ENCODE assay signal across 15 cellular contexts in genomic region chr15:92117301-92117731, GRCh38.
DNase-seq lines count a peak whose midpoint lies in the region; ATAC-seq and TF ChIP-seq lines count a peak whose summit lies in the region.
"Had no signal": no experiment of that assay in that cellular context is flagged by ENCODE, and none has a peak within 500 bp of the region (broad histone marks: within the 10 kb centered on the region; RNA-seq: fewer than 3 reads in every experiment).

No MANE protein-coding gene starts in this region.

- peaks cover 8% of the 10 kb centered on the region for H3K9me3 ChIP-seq in HUES6 (ENCODE audit: control insufficient read depth, insufficient read depth, low read depth, low read length)
- H3K9me3 ChIP-seq in prostate gland, result no peaks in the 10 kb centered on the region
- H3K9me3 ChIP-seq in PC-3 (ENCODE audit: low read length), result no peaks in the 10 kb centered on the region
- H3K9me3 ChIP-seq: mucosa of descending colon had no signal

- 15% methylated on average over 11 of the region's 11 CpGs for WGBS in prostate gland

- no peak for ATAC-seq in PC-3
- ATAC-seq: mucosa of descending colon had no signal

- H3F3A ChIP-seq in PC-3 (ENCODE audit: low read length, unreplicated experiment), result no peaks in the 10 kb centered on the region

- CTCF ChIA-PET in PC-3 (lab: Charles Lee), result no interaction called here

- peak overlapping the region; percentile 36 for H3K9ac ChIP-seq in HUES6 (ENCODE audit: low read length)
- no peak overlapping the region for H3K9ac ChIP-seq in PC-3 (ENCODE audit: low read length)

- POLR2A ChIA-PET in PC-3 (lab: Charles Lee; ENCODE audit: unreplicated experiment), result no interaction called here

- H3K27ac ChIP-seq in HUES6 (ENCODE audit: low read depth, low read length), result peak overlapping the region; percentile 61
- no peak overlapping the region for H3K27ac ChIP-seq in prostate gland
- no peak overlapping the region for H3K27ac ChIP-seq in PC-3 (ENCODE audit: low read length)

- no peak overlapping the region for H3K4me2 ChIP-seq in PC-3 (ENCODE audit: low read length)

- no peak overlapping the region for H2AFZ ChIP-seq in PC-3 (ENCODE audit: low read length)

- no peaks in the 10 kb centered on the region for H3K79me2 ChIP-seq in PC-3 (ENCODE audit: low read length)

- H3K36me3 ChIP-seq in HUES6 (ENCODE audit: control insufficient read depth, insufficient read depth, low read length), result peaks cover 15% of the 10 kb centered on the region
- H3K36me3 ChIP-seq in prostate gland, result no peaks in the 10 kb centered on the region
- H3K36me3 ChIP-seq in PC-3 (ENCODE audit: low read depth, low read length), result no peaks in the 10 kb centered on the region

- peak; percentile 9 for DNase-seq in EH (ENCODE audit: low read depth)
- DNase-seq in fibroblast of peridontal ligament (ENCODE audit: extremely low read depth), result peak; percentile 75
- peak; percentile 42 for DNase-seq in prostate gland (ENCODE audit: low spot score)
- no peak for DNase-seq in cerebellar nuclear complex (lab: John Stamatoyannopoulos, UW)
- DNase-seq in head of caudate nucleus, result no peak
- DNase-seq in PC-3, result no peak
- DNase-seq: activated gamma-delta T cell treated with Interleukin-2 at 50 U/mL for 16 hours; DMS79 treated with DMSO at 0.1 percent for 48 hours; foreskin melanocyte; mucosa of descending colon; NCI-H1105 treated with DMSO at 0.1 percent for 48 hours; NCI-H526; SHP77 treated with DMSO at 0.1 percent for 48 hours; stimulated activated CD4-positive, alpha-beta T cell treated with anti-CD3 and anti-CD28 coated beads, Interleukin-15, amount 100 ng/mL, for 24 hours had no signal

- BruUV-seq in PC-3 (replicated peaks; lab: Mats Ljungman, UMichigan), result no TSS peak

- H3K4me3 ChIP-seq in HUES6 (ENCODE audit: low read depth, low read length) (no peak overlapping the region), prostate gland (no peak overlapping the region), PC-3 (ENCODE audit: low read length) (no peak overlapping the region)
- H3K4me3 ChIP-seq: mucosa of descending colon had no signal

- TF ChIP-seq POLR2A in prostate gland (IDR thresholded peaks at IDR 0.05), result no peak

- TF ChIP-seq CTCF in prostate gland (IDR thresholded peaks at IDR 0.05) (no peak), PC-3 (conservative IDR thresholded peaks at IDR 0.05; ENCODE audit: low read depth, low read length) (no peak)

- H4K20me1 ChIP-seq in PC-3 (ENCODE audit: low read length), result no peaks in the 10 kb centered on the region

- H3K4me1 ChIP-seq in HUES6 (ENCODE audit: control insufficient read depth, insufficient read depth, low read length) (peaks cover 61% of the 10 kb centered on the region), prostate gland (replicated peaks) (peaks cover 3% of the 10 kb centered on the region), PC-3 (ENCODE audit: insufficient read depth, low read length) (no peaks in the 10 kb centered on the region)

- intact Hi-C loops in prostate gland (cut with DNase I) (no loop called here), head of caudate nucleus (cut with DNase I) (no loop called here), PC-3 (cut with micrococcal nuclease) (no loop called here)

- no peaks in the 10 kb centered on the region for H3K9me2 ChIP-seq in PC-3 (replicated peaks; ENCODE audit: low read length)

- H3K27me3 ChIP-seq in HUES6 (ENCODE audit: control insufficient read depth, insufficient read depth, low read length) (no peaks in the 10 kb centered on the region; the same call in 1 of the 2 replicates), prostate gland (replicated peaks; ENCODE audit: insufficient read depth) (no peaks in the 10 kb centered on the region), PC-3 (ENCODE audit: low read length) (peaks cover 46% of the 10 kb centered on the region)

Comparison
In these comparisons a context has a peak if more than half of its experiments do, and no peak if none do; other contexts are left out.
1. DNase-seq: peak in EH (single experiment), fibroblast of peridontal ligament (single experiment) and prostate gland (single experiment); none in cerebellar nuclear complex (0 of 2), head of caudate nucleus (0 of 42) and PC-3 (single experiment).